Comparison of ENCODE assay signal across 9 cellular contexts in genomic region chr9:27377811-27378345, GRCh38.
DNase-seq lines count a peak whose midpoint lies in the region; ATAC-seq, FAIRE-seq and TF ChIP-seq lines count a peak whose summit lies in the region.
"Had no signal": no experiment of that assay in that cellular context is flagged by ENCODE, and none has a peak within 500 bp of the region (broad histone marks: within the 10 kb centered on the region; RNA-seq: fewer than 3 reads in every experiment).

No MANE protein-coding gene starts in this region.

- H3K79me2 ChIP-seq in GM12878 (ENCODE audit: control insufficient read depth, insufficient read depth, low read length), result no peaks in the 10 kb centered on the region

- H3K4me3 ChIP-seq in GM12878 (no peak overlapping the region), esophagus squamous epithelium (no peak overlapping the region)

- H3K27me3 ChIP-seq in GM12878 (replicated peaks in 1 of 2; ENCODE audit: control insufficient read depth in 2 of 2, insufficient read depth in 2 of 2, low read length in 1 of 2) (no peaks in the 10 kb centered on the region), esophagus squamous epithelium (no peaks in the 10 kb centered on the region)

- TF ChIP-seq RAD21 in GM12878 (IDR thresholded peaks at IDR 0.05; ENCODE audit: insufficient read depth, low read depth, low read length), result no peak

- no TSS peak for BruUV-seq in GM12878 (replicated peaks; lab: Mats Ljungman, UMichigan)

- intact Hi-C loops in GM12878 (cut with micrococcal nuclease; ENCODE audit: unreplicated experiment), result loop anchor here (1.0 to 2.0 kb wide), 6 partner anchors 11 to 151 kb away; partner anchors contain the start of gene MOB3B
- intact Hi-C loops in esophagus squamous epithelium (cut with DNase I), result no loop called here

- POLR2A ChIA-PET in GM12878 (lab: Charles Lee), result interaction anchor here (0.7 to 3.9 kb wide), 6 partner anchors 12 to 195 kb away, joined by 3 to 25 read pairs (median 3); partner anchors contain the start of gene C9orf72

- in situ Hi-C loops in GM12878 (cut with MboI), result no loop called here

- 0% methylated on average over 1 of the region's 1 CpG for WGBS in GM12878 (ENCODE audit: insufficient coverage, insufficient replicate concordance, low lambda C conversion rate, missing lambda C conversion rate)
- WGBS in esophagus squamous epithelium, 2 donors, result 76 to 88% methylated on average over 1 of the region's 1 CpG

- SMC1A ChIA-PET in GM12878 (lab: Charles Lee; ENCODE audit: uncharacterized antibody, unreplicated experiment), result interaction anchor here (0.6 to 3.9 kb wide), 19 partner anchors 10 to 162 kb away, joined by 3 to 64 read pairs (median 4); partner anchors contain the start of gene MOB3B

- RAD21 ChIA-PET in GM12878 (lab: Charles Lee; ENCODE audit: unreplicated experiment), result interaction anchor here (0.6 to 3.6 kb wide), 13 partner anchors 8 to 152 kb away, joined by 3 to 35 read pairs (median 4); no protein-coding TSS in a partner anchor

- H3K4me2 ChIP-seq in GM12878 (ENCODE audit: control insufficient read depth, insufficient read depth), result peak overlapping the region; percentile 93

- ATAC-seq in GM18498 (IDR thresholded peaks at IDR 0.05; ENCODE audit: unreplicated experiment) (peak; percentile 84), GM21360 (IDR thresholded peaks at IDR 0.05; ENCODE audit: unreplicated experiment) (peak; percentile 86), HG03108 (IDR thresholded peaks at IDR 0.05; ENCODE audit: unreplicated experiment) (peak; percentile 75), GM12878 (peak; percentile 91)

- H3K9ac ChIP-seq in GM12878 (ENCODE audit: control insufficient read depth, insufficient read depth, low read length), result peak overlapping the region; percentile 58; the same call in 1 of the 2 replicates

- H3K27ac ChIP-seq in GM12878 (ENCODE audit: control insufficient read depth, insufficient read depth) (peak overlapping the region; percentile 87), esophagus squamous epithelium (no peak overlapping the region), caudate nucleus (ENCODE audit: low read depth, low read length) (no peak overlapping the region)

- CTCF ChIA-PET in GM12878 (lab: Yijun Ruan, JAX), result interaction anchor here (0.8 to 4.0 kb wide), 11 partner anchors 9 to 181 kb away, joined by 3 to 23 read pairs (median 6); partner anchors contain the start of gene MOB3B

- TF ChIP-seq CTCF in GM12878 (IDR thresholded peaks at IDR 0.05 in 2 of 3, conservative IDR thresholded peaks at IDR 0.05 in 1 of 3; ENCODE audit: control insufficient read depth in 2 of 3, extremely low read depth in 1 of 3, insufficient read depth in 1 of 3, low read depth in 3 of 3, low read length in 3 of 3), result no peak
- TF ChIP-seq CTCF in esophagus squamous epithelium (IDR thresholded peaks at IDR 0.05), result no peak

- H3K36me3 ChIP-seq in GM12878 (ENCODE audit: control insufficient read depth in 2 of 2, insufficient read depth in 2 of 2, low read length in 1 of 2) (no peaks in the 10 kb centered on the region), esophagus squamous epithelium (no peaks in the 10 kb centered on the region)

- no peaks in the 10 kb centered on the region for H3K9me3 ChIP-seq in GM12878 (replicated peaks; ENCODE audit: control insufficient read depth, insufficient read depth, low read length)
- no peaks in the 10 kb centered on the region for H3K9me3 ChIP-seq in esophagus squamous epithelium

- TF ChIP-seq POLR2A in GM12878 (IDR thresholded peaks at IDR 0.05; ENCODE audit: low read depth, low read length) (no peak), esophagus squamous epithelium (IDR thresholded peaks at IDR 0.05) (no peak)

- no peaks in the 10 kb centered on the region for H4K20me1 ChIP-seq in GM12878 (ENCODE audit: control insufficient read depth, insufficient read depth)

- H3K4me1 ChIP-seq in GM12878 (ENCODE audit: control insufficient read depth, insufficient read depth, low read length), result peaks cover 33% of the 10 kb centered on the region
- peaks cover 0 to 23% (median 3%) of the 10 kb centered on the region in 3 donors for H3K4me1 ChIP-seq in esophagus squamous epithelium

- H2AFZ ChIP-seq in GM12878 (ENCODE audit: control insufficient read depth, low read depth, low read length), result no peak overlapping the region

- DNase-seq in GM12878 (ENCODE audit: low read depth, low spot score) (peak; percentile 82), esophagus squamous epithelium (lab: John Stamatoyannopoulos, UW) (no peak), occipital lobe (lab: John Stamatoyannopoulos, UW) (no peak), Ammon's horn (ENCODE audit: low spot score) (no peak), caudate nucleus (lab: John Stamatoyannopoulos, UW) (no peak)
- DNase-seq: Kasumi-1 had no signal

- FAIRE-seq in GM12878 (lab: Jason Lieb, UNC), result peak; percentile 95

- peak; percentile 56 to 78; a peak in 2 of 4 replicates for TF ChIP-seq EP300 in GM12878 (IDR thresholded peaks at IDR 0.05; ENCODE audit: borderline replicate concordance in 1 of 2, control insufficient read depth in 1 of 2, low read depth in 2 of 2, low read length in 2 of 2)

TF ChIP-seq in GM12878, 131 proteins besides CTCF, POLR2A, EP300 and RAD21 (continues in another document):
- TF ChIP-seq SREBF1 (IDR thresholded peaks at IDR 0.05; ENCODE audit: low read length), result no peak
- TF ChIP-seq GATAD2B (conservative IDR thresholded peaks at IDR 0.05; ENCODE audit: low read depth), result no peak
- TF ChIP-seq JUNB (IDR thresholded peaks at IDR 0.05), result peak; percentile 71
- no peak for TF ChIP-seq ZZZ3 (IDR thresholded peaks at IDR 0.05; ENCODE audit: control insufficient read depth, insufficient read length, low read depth)
- no peak for TF ChIP-seq ZSCAN29 (IDR thresholded peaks at IDR 0.05)
- no peak for TF ChIP-seq ZNF592 (IDR thresholded peaks at IDR 0.05)
- no peak for TF ChIP-seq MYB (IDR thresholded peaks at IDR 0.05; ENCODE audit: borderline replicate concordance, low read depth, low read length)
- TF ChIP-seq YBX1 (IDR thresholded peaks at IDR 0.05), result no peak
- TF ChIP-seq BACH1 (IDR thresholded peaks at IDR 0.05; ENCODE audit: borderline replicate concordance), result no peak
- no peak for TF ChIP-seq ZNF24 (IDR thresholded peaks at IDR 0.05)
- no peak for TF ChIP-seq BMI1 (IDR thresholded peaks at IDR 0.05; ENCODE audit: borderline replicate concordance)
- TF ChIP-seq E2F4 (IDR thresholded peaks at IDR 0.05; ENCODE audit: low read depth, low read length), result no peak
- TF ChIP-seq FOS (IDR thresholded peaks at IDR 0.05; ENCODE audit: borderline replicate concordance, extremely low read depth, insufficient read length), result no peak
- TF ChIP-seq CHD2 (IDR thresholded peaks at IDR 0.05; ENCODE audit: borderline replicate concordance, low read depth, low read length), result no peak
- TF ChIP-seq CBX3 (IDR thresholded peaks at IDR 0.05; ENCODE audit: borderline replicate concordance, low read depth), result no peak
- TF ChIP-seq SMC3 (IDR thresholded peaks at IDR 0.05; ENCODE audit: borderline replicate concordance, low read length), result no peak; the same call in 1 of the 2 replicates
- TF ChIP-seq ETV6 (conservative IDR thresholded peaks at IDR 0.05 in 1 of 2, IDR thresholded peaks at IDR 0.05 in 1 of 2; ENCODE audit: borderline replicate concordance in 1 of 2, low read depth in 1 of 2), result peak in 1 of 2 experiments; percentile 28; a peak in 1 of 4 replicates
- TF ChIP-seq CHD4 (IDR thresholded peaks at IDR 0.05), result no peak
- no peak for TF ChIP-seq STAT3 (IDR thresholded peaks at IDR 0.05; ENCODE audit: low read depth, low read length)
